ENCODE assay signal across 1 cellular context in the genomic region with DNA sequence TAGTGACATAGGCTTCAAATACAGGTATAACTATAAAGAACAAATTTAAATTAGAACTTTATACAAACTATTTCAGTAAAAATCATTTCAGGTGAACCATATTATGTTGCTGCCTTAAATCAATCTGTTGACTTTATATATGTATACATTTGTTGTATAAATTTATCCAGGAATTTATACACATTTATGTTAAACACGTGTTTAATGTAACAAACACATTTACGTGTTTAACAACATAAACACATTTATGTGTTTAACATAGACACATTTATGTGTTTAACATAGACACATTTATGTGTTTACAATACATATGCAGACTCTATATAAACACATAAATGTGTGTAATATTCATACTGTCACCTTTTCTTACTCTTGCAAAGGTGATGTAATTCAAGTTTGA.
TF ChIP-seq lines count a peak whose summit lies in the region.

No MANE protein-coding gene starts in this region.

TF ChIP-seq in K562, 482 proteins besides CTCF, POLR2A, EP300 and RAD21 (continued from another document):
- TF ChIP-seq, protein P1, sequence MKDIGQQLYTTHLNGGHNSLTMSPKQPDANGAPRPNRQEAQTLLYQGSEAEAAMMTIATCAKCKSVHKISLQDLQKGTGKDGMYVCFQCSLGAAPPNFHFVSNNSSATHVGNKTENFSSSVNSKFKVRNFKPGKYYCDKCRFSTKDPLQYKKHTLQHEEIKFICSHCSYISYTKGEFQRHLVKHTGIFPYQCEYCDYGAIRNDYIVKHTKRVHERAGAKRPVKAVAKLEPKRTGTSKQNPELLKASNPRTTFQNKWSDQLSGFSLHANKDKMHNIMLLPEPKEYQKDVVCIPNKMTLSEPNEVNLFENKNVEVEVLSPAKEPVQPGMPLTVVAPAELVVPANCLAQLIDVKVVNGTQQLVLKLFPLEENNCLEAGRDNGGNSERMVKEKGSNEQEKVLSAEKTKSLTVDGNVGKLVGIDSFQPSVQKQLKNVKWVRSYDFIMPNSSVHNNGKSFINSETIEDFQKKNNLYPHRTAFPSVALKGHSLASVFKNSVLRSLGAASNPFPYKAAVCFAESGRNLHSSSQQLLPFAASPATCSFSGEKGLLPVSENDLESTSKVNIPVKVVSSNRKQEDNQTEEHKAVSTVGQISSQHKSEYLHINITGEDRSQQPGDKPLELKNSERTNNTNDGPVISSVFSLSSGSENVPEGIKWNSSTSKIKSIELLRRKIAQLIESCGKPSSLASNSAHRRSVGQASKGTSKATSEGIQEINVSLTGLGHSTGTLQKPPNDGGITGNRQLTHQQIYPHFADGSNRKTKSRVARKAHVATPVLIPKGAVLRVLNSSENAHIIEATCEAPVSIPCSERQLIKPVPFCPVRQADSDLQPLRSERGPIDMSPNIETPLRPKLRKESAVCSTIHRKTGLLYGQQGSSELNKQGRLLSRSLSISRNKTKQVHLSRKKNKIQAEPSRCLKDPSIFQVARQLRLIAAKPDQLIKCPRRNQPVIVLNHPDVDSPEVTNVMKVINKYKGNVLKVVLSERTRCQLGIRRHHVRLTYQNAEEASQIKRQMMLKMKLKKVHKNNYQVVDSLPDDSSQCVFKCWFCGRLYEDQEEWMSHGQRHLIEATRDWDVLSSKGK (CRISPR knock-in tag; IDR thresholded peaks at IDR 0.05) = no peak
- TF ChIP-seq ZNF76 (CRISPR knock-in tag; IDR thresholded peaks at IDR 0.05; ENCODE audit: borderline replicate concordance) = peak; percentile 81; the same call in 1 of the 2 replicates
- TF ChIP-seq, protein P2, sequence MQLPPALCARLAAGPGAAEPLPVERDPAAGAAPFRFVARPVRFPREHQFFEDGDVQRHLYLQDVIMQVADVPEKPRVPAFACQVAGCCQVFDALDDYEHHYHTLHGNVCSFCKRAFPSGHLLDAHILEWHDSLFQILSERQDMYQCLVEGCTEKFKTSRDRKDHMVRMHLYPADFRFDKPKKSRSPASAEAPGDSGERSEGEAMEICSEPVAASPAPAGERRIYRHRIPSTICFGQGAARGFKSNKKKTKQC (CRISPR knock-in tag; IDR thresholded peaks at IDR 0.05) = no peak
- TF ChIP-seq SMAD2 (IDR thresholded peaks at IDR 0.05; ENCODE audit: low read depth, low read length) = no peak
- TF ChIP-seq ZZZ3 (IDR thresholded peaks at IDR 0.05) = no peak
- TF ChIP-seq SMARCA4 (IDR thresholded peaks at IDR 0.05) = no peak
- no peak for TF ChIP-seq ZNF551 (CRISPR knock-in tag; IDR thresholded peaks at IDR 0.05)
- no peak for TF ChIP-seq ZNF347 (CRISPR knock-in tag; IDR thresholded peaks at IDR 0.05; ENCODE audit: low read depth)
- no peak for TF ChIP-seq SREBF2 (CRISPR knock-in tag; IDR thresholded peaks at IDR 0.05)
